In genomic region chr7:154859747-154860620, GRCh38 we compare ENCODE assay signal across 20 cellular contexts.
DNase-seq lines count a peak whose midpoint lies in the region; ATAC-seq, FAIRE-seq and TF ChIP-seq lines count a peak whose summit lies in the region.
"Had no signal": no experiment of that assay in that cellular context is flagged by ENCODE, and none has a peak within 500 bp of the region (broad histone marks: within the 10 kb centered on the region; RNA-seq: fewer than 3 reads in every experiment).

No MANE protein-coding gene starts in this region.

- ATAC-seq in K562 (peak; percentile 67), HG02981 (IDR thresholded peaks at IDR 0.05; ENCODE audit: unreplicated experiment) (no peak)
- ATAC-seq: A549, HCT116 had no signal

- no peak overlapping the region for H2BK5ac ChIP-seq in neuronal stem cell (ENCODE audit: low read length)

- CTCF ChIA-PET in K562 (lab: Yijun Ruan, JAX; ENCODE audit: low intra/inter-chr PET ratio): no interaction called here

- no peak overlapping the region for H4K8ac ChIP-seq in neuronal stem cell (ENCODE audit: low read depth, low read length)

- in situ Hi-C loops in K562 (cut with MboI): no loop called here

- no peak overlapping the region for H2BK120ac ChIP-seq in neuronal stem cell (ENCODE audit: low read depth, low read length)

- H3K4me1 ChIP-seq in K562 (replicated peaks in 1 of 2; ENCODE audit: control insufficient read depth in 2 of 2, insufficient read depth in 2 of 2, low read length in 2 of 2) (peaks cover 0 to 6% of the 10 kb centered on the region in 2 experiments; a peak in 2 of 5 replicates), neuronal stem cell (ENCODE audit: control insufficient read depth in 2 of 2, insufficient read depth in 1 of 2, low read depth in 1 of 2, low read length in 2 of 2) (peaks cover 0 to 9% of the 10 kb centered on the region in 2 donors), suprapubic skin (no peaks in the 10 kb centered on the region)
- H3K4me1 ChIP-seq: A549 had no signal

- peak in 1 of 2 experiments; percentile 46; a peak in 2 of 4 replicates for TF ChIP-seq RAD21 in K562 (CRISPR knock-in tag; conservative IDR thresholded peaks at IDR 0.05 in 1 of 2, IDR thresholded peaks at IDR 0.05 in 1 of 2)

- H3K14ac ChIP-seq in neuronal stem cell (ENCODE audit: low read length): no peak overlapping the region

- H3K4me2 ChIP-seq in K562 (ENCODE audit: insufficient read depth, low read length) (no peak overlapping the region), neuronal stem cell (ENCODE audit: insufficient read depth, low read length, poor library complexity, severe bottlenecking) (no peak overlapping the region)
- H3K4me2 ChIP-seq: A549 had no signal

- no peak overlapping the region for H2BK15ac ChIP-seq in neuronal stem cell (ENCODE audit: low read length)

- H3K4me3 ChIP-seq in WERI-Rb-1 (ENCODE audit: low read depth, low read length) (no peak overlapping the region), K562 (no peak overlapping the region), neuronal stem cell (ENCODE audit: low read length in 2 of 2) (no peak overlapping the region), suprapubic skin (no peak overlapping the region)
- H3K4me3 ChIP-seq: A549, GM23248 had no signal

- BruUV-seq in K562 (replicated peaks; lab: Mats Ljungman, UMichigan): no TSS peak

- intact Hi-C loops in K562 (cut with micrococcal nuclease): no loop called here

- POLR2A ChIA-PET in K562 (lab: Yijun Ruan, JAX): interaction anchor here (0.6 to 1.2 kb wide), 2 partner anchors 9 to 351 kb away, joined by 3 to 4 read pairs; no protein-coding TSS in a partner anchor

- H3K23ac ChIP-seq in neuronal stem cell (ENCODE audit: low read depth, low read length, poor library complexity): peak overlapping the region; percentile 5

- no peak overlapping the region for H4K91ac ChIP-seq in neuronal stem cell (ENCODE audit: low read depth, low read length, poor library complexity)

- no peak for TF ChIP-seq EP300 in K562 (IDR thresholded peaks at IDR 0.05; ENCODE audit: low read length)
- TF ChIP-seq EP300 in suprapubic skin (IDR thresholded peaks at IDR 0.05): no peak

- H3K27me3 ChIP-seq in WERI-Rb-1 (ENCODE audit: insufficient read depth, low read depth, severe bottlenecking): peaks cover 100% of the 10 kb centered on the region
- H3K27me3 ChIP-seq in K562 (ENCODE audit: control insufficient read depth in 2 of 2, insufficient read depth in 2 of 2, low read length in 2 of 2): peaks cover 58 to 86% of the 10 kb centered on the region in 2 experiments
- peaks cover 0 to 10% (median 0%) of the 10 kb centered on the region in 3 experiments for H3K27me3 ChIP-seq in neuronal stem cell (ENCODE audit: control insufficient read depth in 3 of 3, insufficient read depth in 3 of 3, low read depth in 1 of 3, low read length in 3 of 3)
- no peaks in the 10 kb centered on the region for H3K27me3 ChIP-seq in suprapubic skin
- H3K27me3 ChIP-seq: BE2C had no signal

- FAIRE-seq in K562 (lab: Jason Lieb, UNC): no peak
- FAIRE-seq: A549, D721Med, G401.6, GM12891, H54 had no signal

- WGBS in K562 (ENCODE audit: insufficient coverage, low coverage, missing lambda C conversion rate): 1% methylated on average over 21 of the region's 21 CpGs
- no CpG with 5 or more reads among the region's 21 CpGs for WGBS in neuronal stem cell (ENCODE audit: extremely low coverage in 2 of 2, insufficient read length in 2 of 2, insufficient replicate concordance in 1 of 2), 2 donors
- 88% methylated on average over 14 of the region's 21 CpGs for WGBS in suprapubic skin

- H3K36me3 ChIP-seq in WERI-Rb-1 (no peaks in the 10 kb centered on the region), K562 (ENCODE audit: control insufficient read depth, insufficient read depth, low read length) (no peaks in the 10 kb centered on the region), neuronal stem cell (replicated peaks in 1 of 2; ENCODE audit: control insufficient read depth in 2 of 2, insufficient read depth in 2 of 2, low read length in 2 of 2) (no peaks in the 10 kb centered on the region), suprapubic skin (no peaks in the 10 kb centered on the region)
- H3K36me3 ChIP-seq: BE2C had no signal

- no peak for DNase-seq in WERI-Rb-1
- peak in 2 of 4 experiments; percentile 16 to 25 for DNase-seq in K562 (ENCODE audit: extremely low read depth in 1 of 4, low spot score in 3 of 4)
- no peak for DNase-seq in neuronal stem cell (ENCODE audit: low spot score)
- peak; percentile 14 to 75 for DNase-seq in suprapubic skin (ENCODE audit: low spot score in 2 of 2)
- no peak for DNase-seq in RPMI8226
- DNase-seq: BE2C; CD4-positive, alpha-beta memory T cell; COR-L47; DMS153; DMS79 treated with DMSO at 0.1 percent for 48 hours; EL; GM23248 had no signal

- H3K9ac ChIP-seq in K562 (ENCODE audit: insufficient read depth in 1 of 2, low read depth in 2 of 2, low read length in 2 of 2): no peak overlapping the region; a peak in 1 of 4 replicates
- no peak overlapping the region for H3K9ac ChIP-seq in neuronal stem cell (ENCODE audit: low read depth, low read length, poor library complexity)
- H3K9ac ChIP-seq: GM23248 had no signal

- H3K4ac ChIP-seq in neuronal stem cell (ENCODE audit: low read length): no peak overlapping the region

- H3K27ac ChIP-seq in WERI-Rb-1 (no peak overlapping the region), K562 (ENCODE audit: extremely low read depth, low read depth, low read length) (no peak overlapping the region), neuronal stem cell (replicated peaks; ENCODE audit: low read length) (no peak overlapping the region), suprapubic skin (no peak overlapping the region)
- H3K27ac ChIP-seq: A549, C4-2B, GM23248 had no signal

- TF ChIP-seq CTCF in WERI-Rb-1 (IDR thresholded peaks at IDR 0.05; ENCODE audit: low read depth, low read length) (0 out of 2 replicates have a peak, but pooled peaks have one; percentile 15), K562 (IDR thresholded peaks at IDR 0.05 in 2 of 3, conservative IDR thresholded peaks at IDR 0.05 in 1 of 3; ENCODE audit: insufficient read depth in 2 of 3, low read depth in 1 of 3, low read length in 3 of 3) (peak; percentile 32 to 53 (median 43); a peak in 4 of 6 replicates), suprapubic skin (IDR thresholded peaks at IDR 0.05) (no peak)

- peak overlapping the region; percentile 51 for H3K18ac ChIP-seq in neuronal stem cell (ENCODE audit: low read length)

- H2AFZ ChIP-seq in K562 (ENCODE audit: low read depth, low read length): no peak overlapping the region
- no peak overlapping the region for H2AFZ ChIP-seq in neuronal stem cell (ENCODE audit: low read length)
- H2AFZ ChIP-seq: GM23248 had no signal

- H2BK12ac ChIP-seq in neuronal stem cell (ENCODE audit: low read length): no peak overlapping the region

- H4K20me1 ChIP-seq in K562 (replicated peaks; ENCODE audit: control insufficient read depth, insufficient read depth, low read length): peaks cover 8% of the 10 kb centered on the region; the same call in 1 of the 2 replicates

- peaks cover 4% of the 10 kb centered on the region for H3K9me1 ChIP-seq in K562 (ENCODE audit: control insufficient read depth, insufficient read depth, low read length)

- H3K79me2 ChIP-seq in K562 (ENCODE audit: control insufficient read depth, insufficient read depth, low read length): no peaks in the 10 kb centered on the region

- no peaks in the 10 kb centered on the region for H3K79me1 ChIP-seq in neuronal stem cell (ENCODE audit: low read depth, low read length)

- no peak for TF ChIP-seq POLR2A in K562 (conservative IDR thresholded peaks at IDR 0.05)
- no peak for TF ChIP-seq POLR2A in suprapubic skin (IDR thresholded peaks at IDR 0.05)

- H2AK5ac ChIP-seq in neuronal stem cell (ENCODE audit: low read depth, low read length): no peak overlapping the region

- H3K9me3 ChIP-seq in WERI-Rb-1 (ENCODE audit: severe bottlenecking) (no peaks in the 10 kb centered on the region), K562 (replicated peaks; ENCODE audit: control insufficient read depth, insufficient read depth, low read depth, low read length) (no peaks in the 10 kb centered on the region), neuronal stem cell (replicated peaks in 1 of 2; ENCODE audit: control insufficient read depth in 2 of 2, insufficient read depth in 1 of 2, low read depth in 1 of 2, low read length in 2 of 2) (no peaks in the 10 kb centered on the region), suprapubic skin (no peaks in the 10 kb centered on the region)
- H3K9me3 ChIP-seq: A549, BE2C had no signal

TF ChIP-seq in K562, 482 proteins besides CTCF, POLR2A, EP300 and RAD21 (continues in another document):
- no peak for TF ChIP-seq DNMT1 (IDR thresholded peaks at IDR 0.05)

Comparison
In these comparisons a context has a peak if more than half of its experiments do, and no peak if none do; other contexts are left out.
1. DNase-seq: peak in suprapubic skin (2 of 2); none in WERI-Rb-1 (single experiment), neuronal stem cell (single experiment) and RPMI8226 (single experiment).
2. CTCF ChIP-seq: peak in WERI-Rb-1 (single experiment) and K562 (3 of 3); none in suprapubic skin (0 of 2).